In the genomic region with DNA sequence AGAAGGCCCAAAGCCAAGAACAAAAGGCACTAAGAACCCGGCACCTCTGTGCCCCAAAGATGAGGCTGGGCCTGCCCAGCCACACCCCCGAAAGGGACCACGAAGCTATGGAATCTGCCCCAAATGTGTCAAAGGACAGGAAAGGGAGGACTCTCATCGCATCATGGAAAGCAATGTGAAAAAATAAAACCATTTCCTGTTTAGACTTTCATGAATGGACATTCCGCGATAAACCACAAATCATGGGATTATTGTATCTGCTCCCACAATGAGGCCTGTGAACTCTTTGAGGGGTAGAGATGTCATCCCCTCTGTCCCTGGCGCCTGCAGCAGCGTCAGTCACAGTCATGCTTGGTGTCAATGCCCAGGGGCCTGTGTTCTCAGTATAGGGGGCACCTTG, we compare ENCODE assay signal across 14 cellular contexts.
DNase-seq lines count a peak whose midpoint lies in the region; TF ChIP-seq lines count a peak whose summit lies in the region.
"Had no signal": no experiment of that assay in that cellular context is flagged by ENCODE, and none has a peak within 500 bp of the region (broad histone marks: within the 10 kb centered on the region; RNA-seq: fewer than 3 reads in every experiment).

No MANE protein-coding gene starts in this region.

- no peaks in the 10 kb centered on the region for H3K9me3 ChIP-seq in mammary epithelial cell (replicated peaks; ENCODE audit: insufficient read depth, low read length)
- H3K9me3 ChIP-seq in breast epithelium, result no peaks in the 10 kb centered on the region
- no peaks in the 10 kb centered on the region for H3K9me3 ChIP-seq in tibial artery
- H3K9me3 ChIP-seq: A549 had no signal

- H3K4me1 ChIP-seq in mammary epithelial cell (ENCODE audit: insufficient read depth, low read length) (no peaks in the 10 kb centered on the region), breast epithelium (no peaks in the 10 kb centered on the region), tibial artery (peaks cover 0 to 47% (median 33%) of the 10 kb centered on the region in 4 donors)
- H3K4me1 ChIP-seq: A549 had no signal

- TF ChIP-seq CTCF in mammary epithelial cell (conservative IDR thresholded peaks at IDR 0.05 in 1 of 2, IDR thresholded peaks at IDR 0.05 in 1 of 2; ENCODE audit: extremely low read depth in 1 of 2, insufficient read depth in 1 of 2, low read depth in 1 of 2, low read length in 2 of 2) (no peak), breast epithelium (IDR thresholded peaks at IDR 0.05) (no peak), tibial artery (IDR thresholded peaks at IDR 0.05) (no peak)

- no peaks in the 10 kb centered on the region for H4K20me1 ChIP-seq in mammary epithelial cell (ENCODE audit: insufficient read depth, low read length)

- CTCF ChIA-PET in mammary epithelial cell (lab: Charles Lee; ENCODE audit: low non-redundant PET), result no interaction called here

- H3K27me3 ChIP-seq in mammary epithelial cell (ENCODE audit: insufficient read depth, low read length), result no peaks in the 10 kb centered on the region
- no peaks in the 10 kb centered on the region for H3K27me3 ChIP-seq in breast epithelium
- no peaks in the 10 kb centered on the region for H3K27me3 ChIP-seq in tibial artery

- in situ Hi-C loops in mammary epithelial cell (cut with MboI; ENCODE audit: low sequenced_read_pairs in 2 of 2), result no loop called here

- no peak overlapping the region for H2AFZ ChIP-seq in mammary epithelial cell (ENCODE audit: low read depth, low read length)

- H3K27ac ChIP-seq in mammary epithelial cell (ENCODE audit: insufficient read depth, low read depth, low read length) (no peak overlapping the region), breast epithelium (peak overlapping the region in 1 of 2 donors; percentile 49), tibial artery (peak overlapping the region; percentile 57 to 71)
- H3K27ac ChIP-seq: A549, SK-N-MC had no signal

- BruUV-seq in mammary epithelial cell (replicated peaks; lab: Mats Ljungman, UMichigan), result no TSS peak

- WGBS in mammary epithelial cell (ENCODE audit: low coverage, missing lambda C conversion rate), result 88% methylated on average over 8 of the region's 8 CpGs

- intact Hi-C loops in mammary epithelial cell (cut with micrococcal nuclease) (no loop called here), breast epithelium (cut with DNase I; ENCODE audit: low total_unique reads) (no loop called here), tibial artery (cut with DNase I; ENCODE audit: low total_unique reads) (no loop called here)

- H3K36me3 ChIP-seq in mammary epithelial cell (ENCODE audit: insufficient read depth, low read length) (no peaks in the 10 kb centered on the region), breast epithelium (no peaks in the 10 kb centered on the region), tibial artery (no peaks in the 10 kb centered on the region)

- peak; percentile 4 for DNase-seq in mammary epithelial cell
- no peak for DNase-seq in breast epithelium (ENCODE audit: low spot score in 2 of 2)
- DNase-seq in T1000 (lab: John Stamatoyannopoulos, UW), result peak; percentile 38
- DNase-seq in glomerular endothelial cell (ENCODE audit: extremely low read depth, low read depth, low spot score), result peak; percentile 51
- no peak for DNase-seq in tibial artery
- DNase-seq in activated CD8-positive, alpha-beta memory T cell treated with anti-CD3 and anti-CD28 coated beads, Interleukin-2, amount 50 U/mL, for 4 hours, result no peak
- no peak for DNase-seq in DMS114 treated with DMSO at 0.1 percent for 48 hours (lab: John Stamatoyannopoulos, UW; ENCODE audit: unreplicated experiment)
- no peak for DNase-seq in hippocampal formation (lab: John Stamatoyannopoulos, UW)
- DNase-seq: activated naive CD4-positive, alpha-beta T cell treated with anti-CD3 and anti-CD28 coated beads, Interleukin-2, amount 50 U/mL, for 16 hours; NCI-H1436 treated with DMSO at 0.1 percent for 48 hours; NCI-H748 treated with DMSO at 0.1 percent for 48 hours had no signal

- H3K4me2 ChIP-seq in mammary epithelial cell (ENCODE audit: insufficient read depth, low read depth, low read length), result no peak overlapping the region
- H3K4me2 ChIP-seq: A549 had no signal

- TF ChIP-seq POLR2A in breast epithelium (IDR thresholded peaks at IDR 0.05), result no peak

- H3K79me2 ChIP-seq in mammary epithelial cell (ENCODE audit: insufficient read depth, low read length), result no peaks in the 10 kb centered on the region

- H3K4me3 ChIP-seq in mammary epithelial cell (replicated peaks in 1 of 3; ENCODE audit: insufficient read depth in 1 of 3, low read depth in 2 of 3, low read length in 3 of 3), result no peak overlapping the region
- H3K4me3 ChIP-seq in breast epithelium, result no peak overlapping the region
- no peak overlapping the region for H3K4me3 ChIP-seq in tibial artery
- H3K4me3 ChIP-seq: A549, coronary artery, SK-N-MC had no signal

- dilution Hi-C loops in mammary epithelial cell (cut with HindIII; ENCODE audit: low sequenced_read_pairs), result no loop called here

- H3K9ac ChIP-seq in mammary epithelial cell (ENCODE audit: insufficient read depth, low read length), result no peak overlapping the region

Comparison
In these comparisons a context has a peak if more than half of its experiments do, and no peak if none do; other contexts are left out.
1. DNase-seq: peak in mammary epithelial cell (single experiment), T1000 (single experiment) and glomerular endothelial cell (single experiment); none in breast epithelium (0 of 2), tibial artery (0 of 2), activated CD8-positive, alpha-beta memory T cell treated with anti-CD3 and anti-CD28 coated beads, Interleukin-2, amount 50 U/mL, for 4 hours (single experiment), DMS114 treated with DMSO at 0.1 percent for 48 hours (single experiment) and hippocampal formation (0 of 2).